8 cellular contexts compared by ENCODE assay signal in genomic region chr5:151213803-151214613, GRCh38. TPM values are rescaled to one million over a fixed set of nuclear protein-coding genes. Genes with fewer than 3 reads are reported as not detected.
DNase-seq lines count a peak whose midpoint lies in the region; ATAC-seq and TF ChIP-seq lines count a peak whose summit lies in the region.

No MANE protein-coding gene starts in this region.

- ATAC-seq in GM18870 (IDR thresholded peaks at IDR 0.05; ENCODE audit: unreplicated experiment) (peak; percentile 73), HG03039 (IDR thresholded peaks at IDR 0.05; ENCODE audit: unreplicated experiment) (peak; percentile 79)

- no peak overlapping the region for H3K4me3 ChIP-seq in right atrium auricular region

- no peaks in the 10 kb centered on the region for H3K9me3 ChIP-seq in right atrium auricular region

- peak; percentile 73 for DNase-seq in SIG-M5 (lab: John Stamatoyannopoulos, UW)
- DNase-seq in activated naive CD4-positive, alpha-beta T cell (lab: John Stamatoyannopoulos, UW): peak in 3 of 4 experiments; percentile 28 to 75 (median 69)
- peak; percentile 94 for DNase-seq in right atrium auricular region (ENCODE audit: low spot score)
- DNase-seq in stimulated activated CD4-positive, alpha-beta T cell treated with anti-CD3 and anti-CD28 coated beads, Interleukin-1b, Interleukin-23, amount 100 ng/mL, for 1 hour (ENCODE audit: low read depth in 2 of 2): peak; percentile 47 to 75
- DNase-seq in NCI-H524 treated with DMSO at 0.1 percent for 48 hours (lab: John Stamatoyannopoulos, UW): no peak
- DNase-seq in NCI-H146 treated with DMSO at 0.1 percent for 48 hours (lab: John Stamatoyannopoulos, UW; ENCODE audit: unreplicated experiment): no peak

- H3K27ac ChIP-seq in right atrium auricular region: peak overlapping the region; percentile 74 to 83

- no peaks in the 10 kb centered on the region for H3K27me3 ChIP-seq in right atrium auricular region

- peaks cover 10% of the 10 kb centered on the region for H3K36me3 ChIP-seq in right atrium auricular region

- TF ChIP-seq CTCF in right atrium auricular region (IDR thresholded peaks at IDR 0.05): no peak

- peaks cover 0 to 87% of the 10 kb centered on the region in 2 donors for H3K4me1 ChIP-seq in right atrium auricular region

RNA-seq across cellular contexts. Expression of gene CCDC69, which starts 9.9 kb away (rescaled TPM):
- total RNA-seq in right atrium auricular region: 100 to 1,000 TPM; 185 to 202 TPM

RNA-seq across cellular contexts. Expression of gene GM2A, which starts 39.0 kb away (rescaled TPM):
- total RNA-seq in right atrium auricular region: 10 to 100 TPM; 21.5 to 36.4 TPM

RNA-seq across cellular contexts. Expression of gene ANXA6, which starts 56.4 kb away (rescaled TPM):
- 100 to 1,000 TPM; 164 to 165 TPM for total RNA-seq in right atrium auricular region

Comparison
In these comparisons a context has a peak if more than half of its experiments do, and no peak if none do; other contexts are left out.
1. DNase-seq: peak in SIG-M5 (single experiment), activated naive CD4-positive, alpha-beta T cell (3 of 4), right atrium auricular region (single experiment) and stimulated activated CD4-positive, alpha-beta T cell treated with anti-CD3 and anti-CD28 coated beads, Interleukin-1b, Interleukin-23, amount 100 ng/mL, for 1 hour (2 of 2); none in NCI-H524 treated with DMSO at 0.1 percent for 48 hours (single experiment) and NCI-H146 treated with DMSO at 0.1 percent for 48 hours (single experiment).